17 cellular contexts compared by ENCODE assay signal in genomic region chr2:190199530-190199929, GRCh38.
A peak's percentile ranks its signal among the peaks of the same experiment; 100 is the strongest.
DNase-seq lines count a peak whose midpoint lies in the region; ATAC-seq and TF ChIP-seq lines count a peak whose summit lies in the region.
"Had no signal": no experiment of that assay in that cellular context is flagged by ENCODE, and none has a peak within 500 bp of the region (broad histone marks: within the 10 kb centered on the region; RNA-seq: fewer than 3 reads in every experiment).

No MANE protein-coding gene starts in this region.

- no peaks in the 10 kb centered on the region for H3K27me3 Mint-ChIP-seq in stimulated activated naive B cell treated with anti-CD40 and anti-IgM and Interleukin-4, amounts not matched to agents 10 μg/mL and 1 μg/mL and 100 μg/mL, for 72 hours
- H3K27me3 Mint-ChIP-seq: CD4-positive, alpha-beta memory T cell had no signal

- H3K27ac Mint-ChIP-seq in stimulated activated naive B cell treated with anti-CD40 and anti-IgM and Interleukin-4, amounts not matched to agents 10 μg/mL and 1 μg/mL and 100 μg/mL, for 72 hours = peak overlapping the region; percentile 31
- H3K27ac Mint-ChIP-seq: CD14-positive monocyte, H9 had no signal

- peaks cover 35% of the 10 kb centered on the region for H3K36me3 ChIP-seq in left ventricle myocardium inferior

- H3K4me1 Mint-ChIP-seq in stimulated activated naive B cell treated with anti-CD40 and anti-IgM and Interleukin-4, amounts not matched to agents 10 μg/mL and 1 μg/mL and 100 μg/mL, for 72 hours = peaks cover 2 to 5% of the 10 kb centered on the region in 2 donors
- H3K4me1 Mint-ChIP-seq: CD14-positive monocyte; CD4-positive, alpha-beta memory T cell had no signal

- ATAC-seq in left cardiac atrium (no peak), HG03432 (IDR thresholded peaks at IDR 0.05; ENCODE audit: unreplicated experiment) (no peak)
- no peak for ATAC-seq in stimulated activated naive B cell treated with anti-CD40 and anti-IgM and Interleukin-4, amounts not matched to agents 10 μg/mL and 1 μg/mL and 100 μg/mL, for 72 hours (replicated peaks)
- ATAC-seq: GM12878 had no signal

- H3K9me3 ChIP-seq in left ventricle myocardium inferior (replicated peaks) = no peaks in the 10 kb centered on the region
- H3K9me3 ChIP-seq: BLaER1 had no signal

- peak overlapping the region; percentile 28 for H3K27ac ChIP-seq in left ventricle myocardium inferior (replicated peaks)
- H3K27ac ChIP-seq: BLaER1, HL-60 had no signal

- H3K9me3 Mint-ChIP-seq in stimulated activated naive B cell treated with anti-CD40 and anti-IgM and Interleukin-4, amounts not matched to agents 10 μg/mL and 1 μg/mL and 100 μg/mL, for 72 hours = no peaks in the 10 kb centered on the region
- H3K9me3 Mint-ChIP-seq: H9 had no signal

- DNase-seq in NCI-H2029 (lab: John Stamatoyannopoulos, UW) (peak; percentile 2), NCI-H2029 treated with DMSO at 0.1 percent for 48 hours (lab: John Stamatoyannopoulos, UW) (no peak), left ventricle myocardium inferior (no peak), left cardiac atrium (no peak), nucleus accumbens (lab: John Stamatoyannopoulos, UW) (no peak)
- no peak for DNase-seq in stimulated activated naive B cell treated with anti-CD40 and anti-IgM and Interleukin-4, amounts not matched to agents 10 μg/mL and 1 μg/mL and 100 μg/mL, for 72 hours
- DNase-seq: 8988T; CD4-positive, alpha-beta memory T cell; DMS153; DND-41; EL; H9 had no signal

- peaks cover 27% of the 10 kb centered on the region for H3K4me1 ChIP-seq in left ventricle myocardium inferior
- H3K4me1 ChIP-seq: BLaER1 had no signal

- H3K27me3 ChIP-seq in left ventricle myocardium inferior (ENCODE audit: low read depth) = no peaks in the 10 kb centered on the region
- H3K27me3 ChIP-seq: BLaER1 had no signal

- H3K4me3 ChIP-seq in left ventricle myocardium inferior = no peak overlapping the region
- H3K4me3 ChIP-seq: BLaER1, GM12878 had no signal

- no peak for TF ChIP-seq CTCF in left ventricle myocardium inferior (IDR thresholded peaks at IDR 0.05; ENCODE audit: borderline replicate concordance)

- peaks cover 19 to 42% of the 10 kb centered on the region in 2 donors for H3K36me3 Mint-ChIP-seq in stimulated activated naive B cell treated with anti-CD40 and anti-IgM and Interleukin-4, amounts not matched to agents 10 μg/mL and 1 μg/mL and 100 μg/mL, for 72 hours

- H3K4me3 Mint-ChIP-seq in stimulated activated naive B cell treated with anti-CD40 and anti-IgM and Interleukin-4, amounts not matched to agents 10 μg/mL and 1 μg/mL and 100 μg/mL, for 72 hours = no peak overlapping the region
- H3K4me3 Mint-ChIP-seq: CD14-positive monocyte; CD4-positive, alpha-beta memory T cell; H9 had no signal

- intact Hi-C loops in left ventricle myocardium inferior (cut with micrococcal nuclease) (no loop called here), left cardiac atrium (cut with DNase I) (no loop called here)
